ENCODE assay signal across 3 cellular contexts in genomic region chr2:158511706-158512105, GRCh38.
TF ChIP-seq lines count a peak whose summit lies in the region.

No MANE protein-coding gene starts in this region.

TF ChIP-seq in A549, 52 proteins besides CTCF, POLR2A, EP300 and RAD21:
- TF ChIP-seq POLR2AphosphoS2 (conservative IDR thresholded peaks at IDR 0.05; ENCODE audit: low read length) (no peak), MAFK (IDR thresholded peaks at IDR 0.05; ENCODE audit: partially characterized antibody) (peak; percentile 90)
TF ChIP-seq in A549: peak in this region for 1.

TF ChIP-seq in HEK293, 187 proteins besides CTCF, POLR2A, EP300 and RAD21:
- TF ChIP-seq ZNF664 (tag by site-specific recombination; IDR thresholded peaks at IDR 0.05) (0 out of 2 replicates have a peak, but pooled peaks have one; percentile 2), OVOL3 (tag by site-specific recombination; IDR thresholded peaks at IDR 0.05) (no peak)

TF ChIP-seq in K562, 482 proteins besides CTCF, POLR2A, EP300 and RAD21:
- TF ChIP-seq BHLHE40 (IDR thresholded peaks at IDR 0.05; ENCODE audit: low read length) (no peak), CC2D1A (IDR thresholded peaks at IDR 0.05) (no peak), MAFF (IDR thresholded peaks at IDR 0.05; ENCODE audit: low read length) (peak; percentile 81), NCOA6 (IDR thresholded peaks at IDR 0.05) (no peak), ZNF134 (CRISPR knock-in tag; conservative IDR thresholded peaks at IDR 0.05) (no peak), NFIX (CRISPR knock-in tag; IDR thresholded peaks at IDR 0.05; ENCODE audit: low read depth) (no peak), TBP (optimal IDR thresholded peaks at IDR 0.05; ENCODE audit: low read depth, low read length) (no peak), ZNF140 (CRISPR knock-in tag; IDR thresholded peaks at IDR 0.05) (no peak), MAFK (IDR thresholded peaks at IDR 0.05; ENCODE audit: low read length) (peak; percentile 75), RAD51 (IDR thresholded peaks at IDR 0.05; ENCODE audit: borderline replicate concordance, low read depth) (no peak), CBX5 (IDR thresholded peaks at IDR 0.05; ENCODE audit: borderline replicate concordance, low read depth) (no peak), NUFIP1 (IDR thresholded peaks at IDR 0.05; ENCODE audit: partially characterized antibody) (no peak), RBM25 (IDR thresholded peaks at IDR 0.05; ENCODE audit: low read depth, low read length, severe bottlenecking) (no peak), ZNF316 (IDR thresholded peaks at IDR 0.05) (peak; percentile 91), ZNF830 (CRISPR knock-in tag; IDR thresholded peaks at IDR 0.05) (no peak), MAFG (tag; conservative IDR thresholded peaks at IDR 0.05) (peak; percentile 78), ARID4B (CRISPR knock-in tag; IDR thresholded peaks at IDR 0.05) (no peak), LCOR (CRISPR knock-in tag; IDR thresholded peaks at IDR 0.05) (no peak), ZNF280B (CRISPR knock-in tag; IDR thresholded peaks at IDR 0.05) (no peak), RERE (CRISPR knock-in tag; IDR thresholded peaks at IDR 0.05; ENCODE audit: borderline replicate concordance) (no peak), ZNF518B (CRISPR knock-in tag; IDR thresholded peaks at IDR 0.05) (no peak), C11orf30 (IDR thresholded peaks at IDR 0.05; ENCODE audit: low read depth) (peak; percentile 80), TFE3 (CRISPR knock-in tag; IDR thresholded peaks at IDR 0.05) (no peak)
